Comparison of ENCODE assay signal across 18 cellular contexts in genomic region chr14:101933209-101933608, GRCh38. TPM values are rescaled to one million over a fixed set of nuclear protein-coding genes. Genes with fewer than 3 reads are reported as not detected.
DNase-seq lines count a peak whose midpoint lies in the region; ATAC-seq and TF ChIP-seq lines count a peak whose summit lies in the region.
"Had no signal": no experiment of that assay in that cellular context is flagged by ENCODE, and none has a peak within 500 bp of the region (broad histone marks: within the 10 kb centered on the region; RNA-seq: fewer than 3 reads in every experiment).

No MANE protein-coding gene starts in this region.

- H2BK5ac ChIP-seq in neuronal stem cell (ENCODE audit: low read length) = no peak overlapping the region

- H3K4me1 Mint-ChIP-seq in activated CD4-positive, alpha-beta T cell treated with anti-CD3 and anti-CD28 coated beads, Interleukin-2, amount 10 ng/mL, durations not matched to agents 24 days and 14 days = no peaks in the 10 kb centered on the region
- H3K4me1 Mint-ChIP-seq: B cell had no signal

- no peak overlapping the region for H3K14ac ChIP-seq in neuronal stem cell (ENCODE audit: low read length)

- no peak overlapping the region for H2AK5ac ChIP-seq in neuronal stem cell (ENCODE audit: low read depth, low read length)

- H3K27me3 Mint-ChIP-seq in activated CD4-positive, alpha-beta T cell treated with anti-CD3 and anti-CD28 coated beads, Interleukin-2, amount 10 ng/mL, durations not matched to agents 24 days and 14 days = peaks cover 2% of the 10 kb centered on the region
- H3K27me3 Mint-ChIP-seq: CD4-positive, alpha-beta T cell had no signal

- WGBS in neuronal stem cell (ENCODE audit: extremely low coverage in 2 of 2, insufficient read length in 2 of 2, insufficient replicate concordance in 1 of 2), 2 donors = no CpG with 5 or more reads among the region's 16 CpGs

- no peaks in the 10 kb centered on the region for H3K79me2 ChIP-seq in MM.1S (ENCODE audit: low read length)

- no peaks in the 10 kb centered on the region for H4K20me1 ChIP-seq in MM.1S (ENCODE audit: insufficient read depth, low read length)

- H3K9me3 ChIP-seq in neuronal stem cell (replicated peaks in 1 of 2; ENCODE audit: control insufficient read depth in 2 of 2, insufficient read depth in 1 of 2, low read depth in 1 of 2, low read length in 2 of 2) = no peaks in the 10 kb centered on the region
- H3K9me3 ChIP-seq in MM.1S (replicated peaks; ENCODE audit: insufficient read depth, low read length) = no peaks in the 10 kb centered on the region
- H3K9me3 ChIP-seq: HAP-1 had no signal

- H3K18ac ChIP-seq in neuronal stem cell (ENCODE audit: low read length) = no peak overlapping the region

- H3K79me1 ChIP-seq in neuronal stem cell (ENCODE audit: low read depth, low read length) = peaks cover 2% of the 10 kb centered on the region

- H3K36me3 ChIP-seq in neuronal stem cell (replicated peaks in 1 of 2; ENCODE audit: control insufficient read depth in 2 of 2, insufficient read depth in 2 of 2, low read length in 2 of 2) (peaks cover 0 to 7% of the 10 kb centered on the region in 2 donors), MM.1S (replicated peaks; ENCODE audit: insufficient read depth, low read length) (no peaks in the 10 kb centered on the region)
- H3K36me3 ChIP-seq: HAP-1 had no signal

- H3K9me3 Mint-ChIP-seq in activated CD4-positive, alpha-beta T cell treated with anti-CD3 and anti-CD28 coated beads, Interleukin-2, amount 10 ng/mL, durations not matched to agents 24 days and 14 days = no peaks in the 10 kb centered on the region
- H3K9me3 Mint-ChIP-seq: CD4-positive, alpha-beta T cell had no signal

- H2BK120ac ChIP-seq in neuronal stem cell (ENCODE audit: low read depth, low read length) = no peak overlapping the region

- H3K36me3 Mint-ChIP-seq in activated CD4-positive, alpha-beta T cell treated with anti-CD3 and anti-CD28 coated beads, Interleukin-2, amount 10 ng/mL, durations not matched to agents 24 days and 14 days (ENCODE audit: low read depth) = peaks cover 3% of the 10 kb centered on the region

- H3F3A ChIP-seq in MM.1S (ENCODE audit: insufficient read depth, low read length) = no peaks in the 10 kb centered on the region

- H3K9me2 ChIP-seq in MM.1S (replicated peaks; ENCODE audit: insufficient read depth, low read length) = no peaks in the 10 kb centered on the region

- intact Hi-C loops in Right ventricle myocardium inferior (cut with DNase I) (no loop called here), left cardiac atrium (cut with DNase I) (no loop called here)
- intact Hi-C loops in activated CD4-positive, alpha-beta T cell treated with anti-CD3 and anti-CD28 coated beads, Interleukin-2, amount 10 ng/mL, durations not matched to agents 24 days and 14 days (cut with micrococcal nuclease) = no loop called here

- no peak overlapping the region for H2BK12ac ChIP-seq in neuronal stem cell (ENCODE audit: low read length)

- H3K4me3 ChIP-seq in neuronal stem cell (ENCODE audit: low read length in 2 of 2) (no peak overlapping the region), MM.1S (ENCODE audit: low read length) (no peak overlapping the region)
- H3K4me3 ChIP-seq: HAP-1 had no signal

- H3K4me2 ChIP-seq in neuronal stem cell (ENCODE audit: insufficient read depth, low read length, poor library complexity, severe bottlenecking) (no peak overlapping the region), MM.1S (ENCODE audit: low read depth, low read length) (no peak overlapping the region)

- H4K8ac ChIP-seq in neuronal stem cell (ENCODE audit: low read depth, low read length) = peak overlapping the region; percentile 29

- H3K27ac ChIP-seq in neuronal stem cell (replicated peaks; ENCODE audit: low read length) (no peak overlapping the region), MM.1S (ENCODE audit: low read length) (no peak overlapping the region)

- no peak overlapping the region for H2BK15ac ChIP-seq in neuronal stem cell (ENCODE audit: low read length)

- TF ChIP-seq CTCF in MM.1S (IDR thresholded peaks at IDR 0.05; ENCODE audit: low read length) = no peak

- DNase-seq in Right ventricle myocardium inferior (ENCODE audit: missing footprints) = peak; percentile 53
- DNase-seq in left cardiac atrium = no peak
- DNase-seq in cerebellum (ENCODE audit: low spot score) = peak; percentile 22
- DNase-seq in neuronal stem cell (ENCODE audit: low spot score) = no peak
- no peak for DNase-seq in 8988T
- no peak for DNase-seq in activated CD4-positive, alpha-beta T cell treated with anti-CD3 and anti-CD28 coated beads, Interleukin-2, amount 10 ng/mL, durations not matched to agents 24 days and 14 days
- DNase-seq in MM.1S = no peak
- DNase-seq: Calu3; CD4-positive, alpha-beta T cell; Kasumi-1; NCI-H2029 treated with DMSO at 0.1 percent for 48 hours; NCI-H2227 treated with DMSO at 0.1 percent for 48 hours; NCI-H524 treated with DMSO at 0.1 percent for 48 hours; NK-92 treated with Interleukin-12 subunit alpha and Interleukin-12 subunit beta, amount 100 ng/mL, for 24 hours; OCI-M1; RPMI8226 had no signal

- H3K9ac ChIP-seq in neuronal stem cell (ENCODE audit: low read depth, low read length, poor library complexity) (no peak overlapping the region), MM.1S (ENCODE audit: low read length) (no peak overlapping the region)

- H3K4me3 Mint-ChIP-seq in activated CD4-positive, alpha-beta T cell treated with anti-CD3 and anti-CD28 coated beads, Interleukin-2, amount 10 ng/mL, durations not matched to agents 24 days and 14 days = no peak overlapping the region
- H3K4me3 Mint-ChIP-seq: B cell; CD4-positive, alpha-beta T cell had no signal

- H3K27me3 ChIP-seq in neuronal stem cell (ENCODE audit: control insufficient read depth in 3 of 3, insufficient read depth in 3 of 3, low read depth in 1 of 3, low read length in 3 of 3) (no peaks in the 10 kb centered on the region), MM.1S (replicated peaks; ENCODE audit: insufficient read depth, low read length) (no peaks in the 10 kb centered on the region)

- no peak overlapping the region for H3K23ac ChIP-seq in neuronal stem cell (ENCODE audit: low read depth, low read length, poor library complexity)

- H3K4ac ChIP-seq in neuronal stem cell (ENCODE audit: low read length) = no peak overlapping the region

- H3K27ac Mint-ChIP-seq in activated CD4-positive, alpha-beta T cell treated with anti-CD3 and anti-CD28 coated beads, Interleukin-2, amount 10 ng/mL, durations not matched to agents 24 days and 14 days = no peak overlapping the region
- H3K27ac Mint-ChIP-seq: B cell; CD4-positive, alpha-beta T cell had no signal

- H2AFZ ChIP-seq in neuronal stem cell (ENCODE audit: low read length) (peak overlapping the region; percentile 61), MM.1S (ENCODE audit: low read length) (no peak overlapping the region)

- ATAC-seq in Right ventricle myocardium inferior (no peak), left cardiac atrium (no peak)

- no peak overlapping the region for H4K91ac ChIP-seq in neuronal stem cell (ENCODE audit: low read depth, low read length, poor library complexity)

- no peaks in the 10 kb centered on the region for H3K4me1 ChIP-seq in neuronal stem cell (ENCODE audit: control insufficient read depth in 2 of 2, insufficient read depth in 1 of 2, low read depth in 1 of 2, low read length in 2 of 2)
- no peaks in the 10 kb centered on the region for H3K4me1 ChIP-seq in MM.1S (ENCODE audit: low read length)
- H3K4me1 ChIP-seq: HAP-1 had no signal

RNA-seq across cellular contexts. Expression of gene DYNC1H1, which starts 31.2 kb away (rescaled TPM):
- total RNA-seq in Right ventricle myocardium inferior (348 TPM), left cardiac atrium (100 to 1,000 TPM; 298 to 361 TPM), cerebellum (595 TPM)
- 54.3 TPM for polyA plus RNA-seq in neuronal stem cell (2013, experiment 1 of 2)
- polyA plus RNA-seq in neuronal stem cell (2013, experiment 2 of 2) = 50.1 TPM
- total RNA-seq in activated CD4-positive, alpha-beta T cell treated with anti-CD3 and anti-CD28 coated beads, Interleukin-2, amount 10 ng/mL, durations not matched to agents 24 days and 14 days = 265 and 272 TPM in 2 replicates

Comparison
In these comparisons a context has a peak if more than half of its experiments do, and no peak if none do; other contexts are left out.
1. DNase-seq: peak in Right ventricle myocardium inferior (single experiment) and cerebellum (single experiment); none in left cardiac atrium (single experiment), neuronal stem cell (single experiment), 8988T (single experiment), activated CD4-positive, alpha-beta T cell treated with anti-CD3 and anti-CD28 coated beads, Interleukin-2, amount 10 ng/mL, durations not matched to agents 24 days and 14 days (single experiment) and MM.1S (single experiment).